Comparison of ENCODE assay signal across 1 cellular context in genomic region chr2:48445091-48445725, GRCh38.
TF ChIP-seq lines count a peak whose summit lies in the region.

No MANE protein-coding gene starts in this region.

TF ChIP-seq in GM12878, 131 proteins besides CTCF, POLR2A, EP300 and RAD21 (continued from another document):
- TF ChIP-seq E2F4 (IDR thresholded peaks at IDR 0.05; ENCODE audit: low read depth, low read length) = no peak
- no peak for TF ChIP-seq TCF12 (IDR thresholded peaks at IDR 0.05; ENCODE audit: low read depth, low read length)
- no peak for TF ChIP-seq CEBPZ (IDR thresholded peaks at IDR 0.05; ENCODE audit: low read depth, low read length)
